In genomic region chr17:61405047-61405685, GRCh38 we compare ENCODE assay signal across 11 cellular contexts. TPM values are rescaled to one million over a fixed set of nuclear protein-coding genes. Genes with fewer than 3 reads are reported as not detected.
A peak's percentile ranks its signal among the peaks of the same experiment; 100 is the strongest.
DNase-seq lines count a peak whose midpoint lies in the region; ATAC-seq and TF ChIP-seq lines count a peak whose summit lies in the region.
"Had no signal": no experiment of that assay in that cellular context is flagged by ENCODE, and none has a peak within 500 bp of the region (broad histone marks: within the 10 kb centered on the region; RNA-seq: fewer than 3 reads in every experiment).

No MANE protein-coding gene starts in this region.

- peak overlapping the region in 2 of 3 donors; percentile 39 to 66 for H3K4me3 Mint-ChIP-seq in T-cell

- no peaks in the 10 kb centered on the region for H3K36me3 ChIP-seq in BLaER1
- H3K36me3 ChIP-seq in prostate gland = no peaks in the 10 kb centered on the region

- ATAC-seq in T-cell (replicated peaks in 1 of 4) (no peak), HG03432 (IDR thresholded peaks at IDR 0.05; ENCODE audit: unreplicated experiment) (no peak)

- H3K27me3 ChIP-seq in BLaER1 (peaks cover 100% of the 10 kb centered on the region), prostate gland (replicated peaks; ENCODE audit: insufficient read depth) (peaks cover 11% of the 10 kb centered on the region)

- TF ChIP-seq POLR2A in prostate gland (IDR thresholded peaks at IDR 0.05) = no peak

- H3K9me3 Mint-ChIP-seq in T-cell = no peaks in the 10 kb centered on the region

- POLR2A ChIA-PET in T-cell (lab: Charles Lee) = no interaction called here

- H3K4me3 ChIP-seq in BLaER1 = peak overlapping the region; percentile 53
- peak overlapping the region; percentile 74 for H3K4me3 ChIP-seq in fibroblast of villous mesenchyme (ENCODE audit: low read depth, low read length)
- peak overlapping the region; percentile 22 to 56 for H3K4me3 ChIP-seq in prostate gland

- 65% methylated on average over 61 of the region's 63 CpGs for WGBS in prostate gland

- H3K27me3 Mint-ChIP-seq in T-cell = peaks cover 52 to 81% of the 10 kb centered on the region in 2 donors

- peaks cover 92% of the 10 kb centered on the region for H4K20me1 ChIP-seq in BLaER1

- no peak overlapping the region for H3K27ac Mint-ChIP-seq in T-cell

- peak overlapping the region; percentile 72 for H3K4me2 ChIP-seq in BLaER1

- intact Hi-C loops in prostate gland (cut with DNase I) = loop anchor here (5.0 kb wide), 1 partner anchor 403 kb away; no protein-coding TSS in a partner anchor

- no peaks in the 10 kb centered on the region; the same call in 1 of the 2 replicates for H3K9me3 ChIP-seq in BLaER1
- H3K9me3 ChIP-seq in prostate gland = no peaks in the 10 kb centered on the region

- peaks cover 47 to 57% (median 50%) of the 10 kb centered on the region in 3 donors for H3K4me1 Mint-ChIP-seq in T-cell

- H3K4me1 ChIP-seq in BLaER1 = peaks cover 40% of the 10 kb centered on the region
- H3K4me1 ChIP-seq in prostate gland (replicated peaks) = no peaks in the 10 kb centered on the region
- H3K4me1 ChIP-seq: foreskin keratinocyte had no signal

- TF ChIP-seq CTCF in fibroblast of villous mesenchyme (IDR thresholded peaks at IDR 0.05; ENCODE audit: insufficient read depth, low read depth, low read length) (no peak), prostate gland (IDR thresholded peaks at IDR 0.05) (no peak)

- no peak overlapping the region for H3K9ac ChIP-seq in BLaER1

- H3K27ac ChIP-seq in BLaER1 = no peak overlapping the region
- peak overlapping the region; percentile 79 to 84 for H3K27ac ChIP-seq in prostate gland
- H3K27ac ChIP-seq: foreskin keratinocyte had no signal

- CTCF ChIA-PET in T-cell (lab: Charles Lee) = interaction anchor here in 1 of 2 donors (0.6 kb wide), 1 partner anchor 154 kb away, joined by 3 read pairs; no protein-coding TSS in a partner anchor

- no peaks in the 10 kb centered on the region for H3K36me3 Mint-ChIP-seq in T-cell

- no peak for DNase-seq in T-cell
- no peak for DNase-seq in fibroblast of villous mesenchyme (ENCODE audit: low read depth)
- no peak for DNase-seq in prostate gland (ENCODE audit: low spot score)
- no peak for DNase-seq in NCI-H345 (lab: John Stamatoyannopoulos, UW)
- no peak for DNase-seq in NCI-H526 (lab: John Stamatoyannopoulos, UW)
- no peak for DNase-seq in stimulated activated CD4-positive, alpha-beta T cell treated with anti-CD3 and anti-CD28 coated beads, Interleukin-2, amount 100 ng/mL, for 48 hours
- DNase-seq: activated naive CD4-positive, alpha-beta T cell treated with anti-CD3 and anti-CD28 coated beads, Interleukin-2, amount 50 U/mL, for 16 hours; foreskin keratinocyte; KG1 had no signal

RNA-seq across cellular contexts. Expression of gene TBX2, which starts 5.5 kb away (rescaled TPM):
- total RNA-seq in T-cell (under 1 TPM in 3 of 5 donors, not detected in 2; 0.26 to 0.82 (median 0.32) TPM), fibroblast of villous mesenchyme (12.5 and 21.3 TPM in 2 replicates), prostate gland (10 to 100 TPM in 1 of 2 donors, 1 to 10 TPM in 1; 9.2 to 34.1 TPM)
- total RNA-seq: foreskin keratinocyte had no signal

RNA-seq across cellular contexts. Expression of gene TBX4, which starts 47.1 kb away (rescaled TPM):
- total RNA-seq in T-cell = not detected
- not detected in 2 replicates for total RNA-seq in fibroblast of villous mesenchyme
- total RNA-seq in prostate gland = 1 to 10 TPM; 3.5 to 5.0 TPM
- total RNA-seq: foreskin keratinocyte had no signal
